ENCODE assay signal across 27 cellular contexts in genomic region chr7:156061689-156062255, GRCh38.
"Had no signal": no experiment of that assay in that cellular context is flagged by ENCODE, and none has a peak within 500 bp of the region (broad histone marks: within the 10 kb centered on the region; RNA-seq: fewer than 3 reads in every experiment).

No MANE protein-coding gene starts in this region.

- H2AFZ ChIP-seq: neural progenitor cell had no signal

- H3K4me1 ChIP-seq: neural progenitor cell, pancreas, psoas muscle, right lobe of liver, thyroid gland, tibial nerve, uterus had no signal

- H3K9ac ChIP-seq: neural progenitor cell had no signal

- H3K27ac ChIP-seq: neural progenitor cell, neutrophil, pancreas, psoas muscle, right lobe of liver, sigmoid colon, stomach, thoracic aorta, thyroid gland, tibial nerve, upper lobe of left lung, uterus had no signal

- H3K27me3 ChIP-seq: neural progenitor cell, neutrophil, pancreas, right lobe of liver, thyroid gland, tibial nerve, upper lobe of left lung, uterus had no signal

- H3K4me3 ChIP-seq: neural progenitor cell, pancreas, psoas muscle, right lobe of liver, sigmoid colon, stomach, thoracic aorta, thyroid gland, tibial nerve, upper lobe of left lung, uterus had no signal

- DNase-seq: naive B cell; nephron progenitor cell; nucleus accumbens; pancreas; right cardiac atrium; sigmoid colon; small intestine; stimulated activated CD4-positive, alpha-beta T cell treated with anti-CD3 and anti-CD28 coated beads, Interleukin-15, amount 100 ng/mL, for 24 hours; stimulated activated CD4-positive, alpha-beta T cell treated with anti-CD3 and anti-CD28 coated beads, Interleukin-2, amount 100 ng/mL, for 24 hours; stimulated activated CD4-positive, alpha-beta T cell treated with anti-CD3 and anti-CD28 coated beads, Interleukin-2, amount 100 ng/mL, for 48 hours; stimulated activated CD4-positive, alpha-beta T cell treated with anti-CD3 and anti-CD28 coated beads, Interleukin-4, amount 100 ng/mL, for 24 hours; stimulated activated naive B cell treated with anti-CD40 and anti-IgM and Interleukin-4, amounts not matched to agents 10 μg/mL and 1 μg/mL and 100 μg/mL, for 72 hours; stimulated activated naive CD4-positive, alpha-beta T cell treated with Interleukin-2 at 50 U/mL for 16 hours; stomach; thyroid gland; trophoblast cell; upper lobe of left lung; uterus had no signal

- ATAC-seq: naive thymus-derived CD8-positive, alpha-beta T cell; natural killer cell treated with Interleukin-12 subunit alpha and Interleukin-12 subunit beta and Interleukin-15 and Interleukin-18, amount 100 ng/mL, for 72 hours; pancreas; psoas muscle; right cardiac atrium; right lobe of liver; stimulated activated effector memory CD8-positive, alpha-beta T cell treated with anti-CD3 and anti-CD28 coated beads, Interleukin-12 subunit alpha, Interleukin-12 subunit beta, amount 100 ng/mL, for 72 hours; stimulated activated naive B cell treated with anti-CD40 and anti-IgM and Interleukin-4, amounts not matched to agents 10 μg/mL and 1 μg/mL and 100 μg/mL, for 72 hours had no signal

- H3K9me3 ChIP-seq: neutrophil, pancreas, psoas muscle, right lobe of liver, sigmoid colon, stomach, thoracic aorta, thyroid gland, tibial nerve, upper lobe of left lung, uterus had no signal

- H3K4me2 ChIP-seq: neural progenitor cell had no signal

- H3K36me3 ChIP-seq: neural progenitor cell, neutrophil, pancreas, right lobe of liver, sigmoid colon, stomach, thoracic aorta, thyroid gland, tibial nerve, upper lobe of left lung, uterus had no signal
